21 cellular contexts compared by ENCODE assay signal in genomic region chr2:172204762-172205161, GRCh38.
DNase-seq lines count a peak whose midpoint lies in the region; ATAC-seq, FAIRE-seq and TF ChIP-seq lines count a peak whose summit lies in the region.
"Had no signal": no experiment of that assay in that cellular context is flagged by ENCODE, and none has a peak within 500 bp of the region (broad histone marks: within the 10 kb centered on the region; RNA-seq: fewer than 3 reads in every experiment).

No MANE protein-coding gene starts in this region.

- POLR2A ChIA-PET in A549 (lab: Yijun Ruan, JAX) = no interaction called here
- POLR2A ChIA-PET in K562 (lab: Yijun Ruan, JAX) = interaction anchor here (0.9 kb wide), 1 partner anchor 35 kb away, joined by 5 read pairs; no protein-coding TSS in a partner anchor
- POLR2A ChIA-PET in PC-3 (lab: Charles Lee; ENCODE audit: unreplicated experiment) = no interaction called here

- in situ Hi-C loops in K562 (cut with MboI) = no loop called here

- BruUV-seq in K562 (replicated peaks; lab: Mats Ljungman, UMichigan) = no TSS peak
- BruUV-seq in PC-3 (replicated peaks; lab: Mats Ljungman, UMichigan) = no TSS peak

- H3K36me3 Mint-ChIP-seq in GM23338 (ENCODE audit: low read depth) (peaks cover 7% of the 10 kb centered on the region), neural progenitor cell (no peaks in the 10 kb centered on the region)

- no peaks in the 10 kb centered on the region for H3K9me1 ChIP-seq in K562 (ENCODE audit: control insufficient read depth, insufficient read depth, low read length)

- ATAC-seq in A549 (no peak), GM23338 (no peak), K562 (no peak), PC-3 (no peak), GM21360 (IDR thresholded peaks at IDR 0.05; ENCODE audit: unreplicated experiment) (no peak), GM21619 (IDR thresholded peaks at IDR 0.05; ENCODE audit: unreplicated experiment) (no peak)
- ATAC-seq: HCT116 had no signal

- no peak overlapping the region for H3K4me3 ChIP-seq in A549
- H3K4me3 ChIP-seq in GM23338 = no peak overlapping the region
- no peak overlapping the region for H3K4me3 ChIP-seq in K562
- no peak overlapping the region for H3K4me3 ChIP-seq in neural progenitor cell
- H3K4me3 ChIP-seq in PC-3 (ENCODE audit: low read length) = no peak overlapping the region

- TF ChIP-seq RAD21 in A549 (conservative IDR thresholded peaks at IDR 0.05 in 1 of 2, IDR thresholded peaks at IDR 0.05 in 1 of 2) = no peak
- TF ChIP-seq RAD21 in K562 (CRISPR knock-in tag; conservative IDR thresholded peaks at IDR 0.05 in 1 of 2, IDR thresholded peaks at IDR 0.05 in 1 of 2) = no peak

- H3K4me2 ChIP-seq in A549 (no peak overlapping the region), GM23338 (0 out of 2 replicates have a peak overlapping the region, but pooled peaks have one; percentile 20), K562 (ENCODE audit: insufficient read depth, low read length) (no peak overlapping the region), neural progenitor cell (no peak overlapping the region), PC-3 (ENCODE audit: low read length) (no peak overlapping the region)
- H3K4me2 ChIP-seq: KMS-11 had no signal

- H3K79me2 ChIP-seq in GM23338 (replicated peaks; ENCODE audit: insufficient read depth) (no peaks in the 10 kb centered on the region), K562 (ENCODE audit: control insufficient read depth, insufficient read depth, low read length) (no peaks in the 10 kb centered on the region), neural progenitor cell (ENCODE audit: low read depth) (no peaks in the 10 kb centered on the region), PC-3 (ENCODE audit: low read length) (no peaks in the 10 kb centered on the region)

- no peak for TF ChIP-seq CTCF in A549 (IDR thresholded peaks at IDR 0.05)
- TF ChIP-seq CTCF in GM23338 (conservative IDR thresholded peaks at IDR 0.05; ENCODE audit: low read depth in 2 of 2) = no peak
- no peak for TF ChIP-seq CTCF in K562 (IDR thresholded peaks at IDR 0.05 in 2 of 3, conservative IDR thresholded peaks at IDR 0.05 in 1 of 3; ENCODE audit: insufficient read depth in 2 of 3, low read depth in 1 of 3, low read length in 3 of 3)
- no peak for TF ChIP-seq CTCF in neural progenitor cell (IDR thresholded peaks at IDR 0.05)
- TF ChIP-seq CTCF in PC-3 (conservative IDR thresholded peaks at IDR 0.05; ENCODE audit: low read depth, low read length) = no peak

- 94% methylated on average over 2 of the region's 2 CpGs for WGBS in A549 (ENCODE audit: missing lambda C conversion rate)
- 0% methylated on average over 2 of the region's 2 CpGs for WGBS in K562 (ENCODE audit: insufficient coverage, low coverage, missing lambda C conversion rate)

- TF ChIP-seq EP300 in A549 (IDR thresholded peaks at IDR 0.05) (no peak), K562 (IDR thresholded peaks at IDR 0.05; ENCODE audit: low read length) (no peak)

- H3K36me3 ChIP-seq in GM23338 (ENCODE audit: insufficient read depth) = peaks cover 2% of the 10 kb centered on the region
- no peaks in the 10 kb centered on the region for H3K36me3 ChIP-seq in K562 (ENCODE audit: control insufficient read depth, insufficient read depth, low read length)
- no peaks in the 10 kb centered on the region for H3K36me3 ChIP-seq in neural progenitor cell
- H3K36me3 ChIP-seq in PC-3 (ENCODE audit: low read depth, low read length) = no peaks in the 10 kb centered on the region; the same call in 1 of the 2 replicates

- intact Hi-C loops in K562 (cut with micrococcal nuclease) = no loop called here
- intact Hi-C loops in PC-3 (cut with micrococcal nuclease) = no loop called here

- H3K27ac ChIP-seq in A549 = no peak overlapping the region
- H3K27ac ChIP-seq in GM23338 (ENCODE audit: low read depth) = no peak overlapping the region
- H3K27ac ChIP-seq in K562 (ENCODE audit: extremely low read depth, low read depth, low read length) = no peak overlapping the region
- no peak overlapping the region for H3K27ac ChIP-seq in neural progenitor cell
- H3K27ac ChIP-seq in PC-3 (ENCODE audit: low read length) = no peak overlapping the region
- H3K27ac ChIP-seq: C4-2B, KMS-11 had no signal

- H3K9me3 Mint-ChIP-seq in GM23338 (peaks cover 9% of the 10 kb centered on the region), neural progenitor cell (peaks cover 11% of the 10 kb centered on the region)

- no peaks in the 10 kb centered on the region for H4K20me1 ChIP-seq in GM23338 (replicated peaks; ENCODE audit: insufficient read depth)
- H4K20me1 ChIP-seq in K562 (replicated peaks; ENCODE audit: control insufficient read depth, insufficient read depth, low read length) = no peaks in the 10 kb centered on the region
- no peaks in the 10 kb centered on the region for H4K20me1 ChIP-seq in neural progenitor cell (ENCODE audit: low read depth)
- no peaks in the 10 kb centered on the region for H4K20me1 ChIP-seq in PC-3 (ENCODE audit: low read length)

- H3K4me3 Mint-ChIP-seq in GM23338 (no peak overlapping the region), neural progenitor cell (no peak overlapping the region)
- H3K4me3 Mint-ChIP-seq: HFFc6 had no signal

- H3K27me3 ChIP-seq in GM23338 (ENCODE audit: insufficient read depth) (no peaks in the 10 kb centered on the region), K562 (ENCODE audit: control insufficient read depth in 2 of 2, insufficient read depth in 2 of 2, low read length in 2 of 2) (peaks cover 3 to 12% of the 10 kb centered on the region in 2 experiments; a peak in 1 of 5 replicates), neural progenitor cell (no peaks in the 10 kb centered on the region), PC-3 (ENCODE audit: low read length) (no peaks in the 10 kb centered on the region)

- H3K9ac ChIP-seq in K562 (ENCODE audit: insufficient read depth in 1 of 2, low read depth in 2 of 2, low read length in 2 of 2) (no peak overlapping the region), neural progenitor cell (no peak overlapping the region), PC-3 (ENCODE audit: low read length) (no peak overlapping the region)
- H3K9ac ChIP-seq: KMS-11 had no signal

- H3K27me3 Mint-ChIP-seq in GM23338 (ENCODE audit: insufficient read depth, low read depth, poor library complexity) = peaks cover 4% of the 10 kb centered on the region
- peaks cover 5% of the 10 kb centered on the region for H3K27me3 Mint-ChIP-seq in neural progenitor cell (ENCODE audit: insufficient read depth, low read depth)

- DNase-seq in A549 (ENCODE audit: low read depth in 1 of 2, low spot score in 1 of 2) (no peak), GM23338 (ENCODE audit: low spot score) (no peak), K562 (ENCODE audit: extremely low read depth in 1 of 4, low spot score in 3 of 4) (no peak), neural progenitor cell (ENCODE audit: low spot score) (no peak), PC-3 (no peak), SHP77 (lab: John Stamatoyannopoulos, UW) (no peak)
- DNase-seq: ACHN; AML-193; CD4-positive, alpha-beta memory T cell; DMS153; DMS79; GDM1; HFFc6 had no signal

- H3K9me2 ChIP-seq in GM23338 (ENCODE audit: insufficient read depth) (no peaks in the 10 kb centered on the region), PC-3 (replicated peaks; ENCODE audit: low read length) (no peaks in the 10 kb centered on the region)

- H3F3A ChIP-seq in GM23338 (replicated peaks; ENCODE audit: low read depth) = no peaks in the 10 kb centered on the region
- H3F3A ChIP-seq in neural progenitor cell (ENCODE audit: low read depth) = no peaks in the 10 kb centered on the region
- H3F3A ChIP-seq in PC-3 (ENCODE audit: low read length, unreplicated experiment) = no peaks in the 10 kb centered on the region

- no peak for TF ChIP-seq POLR2A in A549 (IDR thresholded peaks at IDR 0.05; ENCODE audit: low read length)
- TF ChIP-seq POLR2A in K562 (conservative IDR thresholded peaks at IDR 0.05) = no peak

- H3K4me1 Mint-ChIP-seq in GM23338 (peaks cover 10% of the 10 kb centered on the region), neural progenitor cell (peaks cover 6% of the 10 kb centered on the region)

- no peak for FAIRE-seq in A549 (lab: Jason Lieb, UNC)
- FAIRE-seq in K562 (lab: Jason Lieb, UNC) = no peak
- FAIRE-seq: GM12892, GM18507, HTR-8/SVneo had no signal

- peak overlapping the region; percentile 88 for H2AFZ ChIP-seq in GM23338
- no peak overlapping the region for H2AFZ ChIP-seq in K562 (ENCODE audit: low read depth, low read length)
- peak overlapping the region; percentile 64 for H2AFZ ChIP-seq in neural progenitor cell (replicated peaks)
- no peak overlapping the region for H2AFZ ChIP-seq in PC-3 (ENCODE audit: low read length)

- no peaks in the 10 kb centered on the region for H3K4me1 ChIP-seq in A549
- H3K4me1 ChIP-seq in GM23338 (ENCODE audit: insufficient read depth) = peaks cover 12% of the 10 kb centered on the region; the same call in 1 of the 2 replicates
- no peaks in the 10 kb centered on the region for H3K4me1 ChIP-seq in K562 (replicated peaks in 1 of 2; ENCODE audit: control insufficient read depth in 2 of 2, insufficient read depth in 2 of 2, low read length in 2 of 2)
- peaks cover 4% of the 10 kb centered on the region for H3K4me1 ChIP-seq in neural progenitor cell
- H3K4me1 ChIP-seq in PC-3 (ENCODE audit: insufficient read depth, low read length) = peaks cover 14% of the 10 kb centered on the region

- H3K27ac Mint-ChIP-seq in GM23338 = no peak overlapping the region
- no peak overlapping the region for H3K27ac Mint-ChIP-seq in neural progenitor cell
- H3K27ac Mint-ChIP-seq: HFFc6 had no signal

- CTCF ChIA-PET in A549 (lab: Yijun Ruan, JAX) = interaction anchor here (1.2 to 3.3 kb wide), 3 partner anchors 32 to 261 kb away, joined by 3 to 9 read pairs (median 7); no protein-coding TSS in a partner anchor
- CTCF ChIA-PET in K562 (lab: Yijun Ruan, JAX; ENCODE audit: low intra/inter-chr PET ratio) = no interaction called here
- CTCF ChIA-PET in PC-3 (lab: Charles Lee) = no interaction called here

- H3K9me3 ChIP-seq in A549 (peaks cover 7% of the 10 kb centered on the region), K562 (replicated peaks; ENCODE audit: control insufficient read depth, insufficient read depth, low read depth, low read length) (peaks cover 4% of the 10 kb centered on the region; the same call in 1 of the 2 replicates), neural progenitor cell (ENCODE audit: low read depth) (no peaks in the 10 kb centered on the region), PC-3 (ENCODE audit: low read length) (no peaks in the 10 kb centered on the region)

TF ChIP-seq in A549, 52 proteins besides CTCF, POLR2A, EP300 and RAD21 (continues in another document):
- TF ChIP-seq CBX8 (IDR thresholded peaks at IDR 0.05) = no peak
- no peak for TF ChIP-seq ESRRA (IDR thresholded peaks at IDR 0.05; ENCODE audit: borderline replicate concordance, low read length)
- TF ChIP-seq ZC3H11A (IDR thresholded peaks at IDR 0.05) = no peak

TF ChIP-seq in GM23338, 12 proteins besides CTCF, POLR2A, EP300 and RAD21 (continues in another document):
- TF ChIP-seq JUNB (IDR thresholded peaks at IDR 0.05; ENCODE audit: unreplicated experiment) (no peak), ZNF331 (CRISPR knock-in tag; IDR thresholded peaks at IDR 0.05; ENCODE audit: low read depth) (no peak), CREB1 (CRISPR knock-in tag; IDR thresholded peaks at IDR 0.05; ENCODE audit: low read depth) (no peak)

TF ChIP-seq in K562, 482 proteins besides CTCF, POLR2A, EP300 and RAD21 (continues in another document):
- TF ChIP-seq ZNF316 (IDR thresholded peaks at IDR 0.05) = peak; percentile 94
- TF ChIP-seq C11orf30 (IDR thresholded peaks at IDR 0.05; ENCODE audit: low read depth) = peak; percentile 88
- TF ChIP-seq MAFK (IDR thresholded peaks at IDR 0.05; ENCODE audit: low read length) = peak; percentile 94
- no peak for TF ChIP-seq BRD9 (IDR thresholded peaks at IDR 0.05; ENCODE audit: low read depth, partially characterized antibody)

Comparison
In these comparisons a context has a peak if more than half of its experiments do, and no peak if none do; other contexts are left out.
1. H2AFZ ChIP-seq: peak in GM23338 (single experiment) and neural progenitor cell (single experiment); none in K562 (single experiment) and PC-3 (single experiment).
2. Of the 35 proteins assayed by ChIP-seq in both K562 and A549: peak only in K562: none; only in A549: none; in both: MAFK; in neither: 34.